ENCODE assay signal across 27 cellular contexts in the genomic region with DNA sequence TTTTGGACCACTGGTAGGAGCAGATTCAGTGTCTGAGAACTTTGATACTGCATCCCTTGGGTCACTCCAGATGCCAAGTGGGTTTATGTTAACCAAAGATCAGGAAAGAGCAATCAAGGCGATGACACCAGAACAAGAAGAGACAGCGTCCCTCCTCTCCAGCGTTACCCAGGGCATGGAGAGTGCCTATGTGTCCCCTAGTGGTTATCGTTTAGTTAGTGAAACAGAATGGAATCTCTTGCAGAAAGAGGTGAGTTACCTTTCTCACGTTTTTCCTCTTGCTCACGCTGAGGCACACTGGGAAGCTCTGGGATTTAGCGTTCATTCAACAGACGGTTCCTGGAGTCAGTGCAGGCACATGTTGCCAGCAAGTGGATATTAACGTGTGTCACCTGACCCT. TPM values are rescaled to one million over a fixed set of nuclear protein-coding genes. Genes with fewer than 3 reads are reported as not detected.
DNase-seq lines count a peak whose midpoint lies in the region; ATAC-seq and TF ChIP-seq lines count a peak whose summit lies in the region.
"Had no signal": no experiment of that assay in that cellular context is flagged by ENCODE, and none has a peak within 500 bp of the region (broad histone marks: within the 10 kb centered on the region; RNA-seq: fewer than 3 reads in every experiment).

No MANE protein-coding gene starts in this region.

- H3K36me3 Mint-ChIP-seq in GM23338 (ENCODE audit: low read depth) (peaks cover 46% of the 10 kb centered on the region), endothelial cell (ENCODE audit: low read depth, unreplicated experiment) (peaks cover 29% of the 10 kb centered on the region)

- H3K27ac ChIP-seq in 22Rv1 (peak overlapping the region; percentile 2; the same call in 1 of the 2 replicates), GM23338 (ENCODE audit: low read depth) (peak overlapping the region; percentile 86), VCaP (peak overlapping the region; percentile 40), foreskin keratinocyte (no peak overlapping the region), gastrocnemius medialis (no peak overlapping the region)
- H3K27ac ChIP-seq: A549, PC-9, SJSA1 had no signal

- H3K36me3 ChIP-seq in GM23338 (ENCODE audit: insufficient read depth) = no peaks in the 10 kb centered on the region
- peaks cover 0 to 60% of the 10 kb centered on the region in 2 donors for H3K36me3 ChIP-seq in gastrocnemius medialis

- H3F3A ChIP-seq in GM23338 (replicated peaks; ENCODE audit: low read depth) = no peaks in the 10 kb centered on the region

- peaks cover 2% of the 10 kb centered on the region for H3K27me3 Mint-ChIP-seq in GM23338 (ENCODE audit: insufficient read depth, low read depth, poor library complexity)
- no peaks in the 10 kb centered on the region for H3K27me3 Mint-ChIP-seq in endothelial cell (ENCODE audit: unreplicated experiment)
- H3K27me3 Mint-ChIP-seq: CD4-positive, alpha-beta memory T cell; T-cell had no signal

- peak; percentile 43 for DNase-seq in GM23338 (ENCODE audit: low spot score)
- DNase-seq in endothelial cell (ENCODE audit: low spot score) = no peak
- no peak for DNase-seq in hippocampal formation (lab: John Stamatoyannopoulos, UW)
- no peak for DNase-seq in NCI-H446 (lab: John Stamatoyannopoulos, UW)
- no peak for DNase-seq in foreskin keratinocyte
- DNase-seq in gastrocnemius medialis = no peak
- DNase-seq: C1 segment of cervical spinal cord; Caco-2; CD4-positive, alpha-beta memory T cell; DMS79 treated with DMSO at 0.1 percent for 48 hours; HCEC 1CT; Karpas-422; NCI-H1092 treated with DMSO at 0.1 percent for 48 hours; NCI-H1436; NCI-H187; NCI-H2107; NCI-H446 treated with DMSO at 0.1 percent for 48 hours; NCI-H526; NCI-H82; NK-92 treated with Interleukin-12 subunit alpha and Interleukin-12 subunit beta, amount 100 ng/mL, for 24 hours; PC-9; T-cell had no signal

- no peaks in the 10 kb centered on the region for H3K9me2 ChIP-seq in GM23338 (ENCODE audit: insufficient read depth)

- 0 out of 2 replicates have a peak, but pooled peaks cover 11% of the 10 kb centered on the region for H3K79me2 ChIP-seq in GM23338 (replicated peaks; ENCODE audit: insufficient read depth)

- in situ Hi-C loops in gastrocnemius medialis (cut with MboI; ENCODE audit: low sequenced_read_pairs in 4 of 4) = no loop called here

- no peak overlapping the region for H3K4me2 ChIP-seq in GM23338
- H3K4me2 ChIP-seq: A549, PC-9 had no signal

- peaks cover 6% of the 10 kb centered on the region; the same call in 1 of the 2 replicates for H4K20me1 ChIP-seq in GM23338 (replicated peaks; ENCODE audit: insufficient read depth)

- no peaks in the 10 kb centered on the region for H3K9me3 ChIP-seq in gastrocnemius medialis
- H3K9me3 ChIP-seq: A549, Caco-2, SJSA1 had no signal

- H3K4me3 Mint-ChIP-seq in GM23338 (no peak overlapping the region), endothelial cell (ENCODE audit: unreplicated experiment) (peak overlapping the region; percentile 48)
- H3K4me3 Mint-ChIP-seq: CD4-positive, alpha-beta memory T cell; T-cell had no signal

- peak overlapping the region; percentile 70; the same call in 1 of the 2 replicates for H3K27ac Mint-ChIP-seq in GM23338
- no peak overlapping the region for H3K27ac Mint-ChIP-seq in endothelial cell (ENCODE audit: unreplicated experiment)
- H3K27ac Mint-ChIP-seq: T-cell had no signal

- no peak overlapping the region for H2AFZ ChIP-seq in GM23338
- H2AFZ ChIP-seq: PC-9 had no signal

- H3K27me3 ChIP-seq in GM23338 (ENCODE audit: insufficient read depth) = no peaks in the 10 kb centered on the region
- H3K27me3 ChIP-seq in foreskin keratinocyte = no peaks in the 10 kb centered on the region
- no peaks in the 10 kb centered on the region for H3K27me3 ChIP-seq in gastrocnemius medialis
- H3K27me3 ChIP-seq: SJSA1 had no signal

- H3K4me1 Mint-ChIP-seq in GM23338 (peaks cover 22% of the 10 kb centered on the region), endothelial cell (ENCODE audit: unreplicated experiment) (no peaks in the 10 kb centered on the region)
- H3K4me1 Mint-ChIP-seq: T-cell had no signal

- intact Hi-C loops in gastrocnemius medialis (cut with DNase I; ENCODE audit: low total_unique reads) = no loop called here

- H3K4me1 ChIP-seq in GM23338 (ENCODE audit: insufficient read depth) (peaks cover 17% of the 10 kb centered on the region; the same call in 1 of the 2 replicates), foreskin keratinocyte (peaks cover 24% of the 10 kb centered on the region), gastrocnemius medialis (no peaks in the 10 kb centered on the region)
- H3K4me1 ChIP-seq: A549, Caco-2, SJSA1 had no signal

- no peak overlapping the region for H3K4me3 ChIP-seq in GM23338
- H3K4me3 ChIP-seq in gastrocnemius medialis = no peak overlapping the region
- H3K4me3 ChIP-seq: A549, PC-9, SJSA1 had no signal

- no peak for TF ChIP-seq CTCF in 22Rv1 (IDR thresholded peaks at IDR 0.05)
- TF ChIP-seq CTCF in GM23338 (conservative IDR thresholded peaks at IDR 0.05; ENCODE audit: low read depth in 2 of 2) = peak; percentile 17 to 20; a peak in 1 of 4 replicates
- TF ChIP-seq CTCF in VCaP (conservative IDR thresholded peaks at IDR 0.05) = no peak
- no peak for TF ChIP-seq CTCF in endothelial cell (IDR thresholded peaks at IDR 0.05; ENCODE audit: unreplicated experiment)
- TF ChIP-seq CTCF in foreskin keratinocyte (conservative IDR thresholded peaks at IDR 0.05) = no peak
- TF ChIP-seq CTCF in gastrocnemius medialis (IDR thresholded peaks at IDR 0.05 in 4 of 5, conservative IDR thresholded peaks at IDR 0.05 in 1 of 5) = no peak

- ATAC-seq in GM23338 = peak; percentile 75
- ATAC-seq in foreskin keratinocyte = no peak
- no peak for ATAC-seq in gastrocnemius medialis
- ATAC-seq: A549, Right ventricle myocardium inferior, T-cell had no signal

- H3K9me3 Mint-ChIP-seq in GM23338 (no peaks in the 10 kb centered on the region; the same call in 2 of the 3 replicates), endothelial cell (ENCODE audit: unreplicated experiment) (no peaks in the 10 kb centered on the region)
- H3K9me3 Mint-ChIP-seq: CD4-positive, alpha-beta memory T cell; T-cell had no signal

- TF ChIP-seq POLR2A in gastrocnemius medialis (IDR thresholded peaks at IDR 0.05) = no peak

TF ChIP-seq in GM23338, 12 proteins besides CTCF, POLR2A, EP300 and RAD21 (continues in another document):
- TF ChIP-seq CREB1 (CRISPR knock-in tag; IDR thresholded peaks at IDR 0.05; ENCODE audit: low read depth) (no peak), JUNB (IDR thresholded peaks at IDR 0.05; ENCODE audit: unreplicated experiment) (no peak), ZNF331 (CRISPR knock-in tag; IDR thresholded peaks at IDR 0.05; ENCODE audit: low read depth) (no peak), EZH2 (IDR thresholded peaks at IDR 0.05; ENCODE audit: low read depth, unreplicated experiment) (no peak), STAT1 (IDR thresholded peaks at IDR 0.05; ENCODE audit: unreplicated experiment) (no peak), ZNF114 (CRISPR knock-in tag; IDR thresholded peaks at IDR 0.05) (no peak)
- TF ChIP-seq, protein P1, sequence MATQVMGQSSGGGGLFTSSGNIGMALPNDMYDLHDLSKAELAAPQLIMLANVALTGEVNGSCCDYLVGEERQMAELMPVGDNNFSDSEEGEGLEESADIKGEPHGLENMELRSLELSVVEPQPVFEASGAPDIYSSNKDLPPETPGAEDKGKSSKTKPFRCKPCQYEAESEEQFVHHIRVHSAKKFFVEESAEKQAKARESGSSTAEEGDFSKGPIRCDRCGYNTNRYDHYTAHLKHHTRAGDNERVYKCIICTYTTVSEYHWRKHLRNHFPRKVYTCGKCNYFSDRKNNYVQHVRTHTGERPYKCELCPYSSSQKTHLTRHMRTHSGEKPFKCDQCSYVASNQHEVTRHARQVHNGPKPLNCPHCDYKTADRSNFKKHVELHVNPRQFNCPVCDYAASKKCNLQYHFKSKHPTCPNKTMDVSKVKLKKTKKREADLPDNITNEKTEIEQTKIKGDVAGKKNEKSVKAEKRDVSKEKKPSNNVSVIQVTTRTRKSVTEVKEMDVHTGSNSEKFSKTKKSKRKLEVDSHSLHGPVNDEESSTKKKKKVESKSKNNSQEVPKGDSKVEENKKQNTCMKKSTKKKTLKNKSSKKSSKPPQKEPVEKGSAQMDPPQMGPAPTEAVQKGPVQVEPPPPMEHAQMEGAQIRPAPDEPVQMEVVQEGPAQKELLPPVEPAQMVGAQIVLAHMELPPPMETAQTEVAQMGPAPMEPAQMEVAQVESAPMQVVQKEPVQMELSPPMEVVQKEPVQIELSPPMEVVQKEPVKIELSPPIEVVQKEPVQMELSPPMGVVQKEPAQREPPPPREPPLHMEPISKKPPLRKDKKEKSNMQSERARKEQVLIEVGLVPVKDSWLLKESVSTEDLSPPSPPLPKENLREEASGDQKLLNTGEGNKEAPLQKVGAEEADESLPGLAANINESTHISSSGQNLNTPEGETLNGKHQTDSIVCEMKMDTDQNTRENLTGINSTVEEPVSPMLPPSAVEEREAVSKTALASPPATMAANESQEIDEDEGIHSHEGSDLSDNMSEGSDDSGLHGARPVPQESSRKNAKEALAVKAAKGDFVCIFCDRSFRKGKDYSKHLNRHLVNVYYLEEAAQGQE (IDR thresholded peaks at IDR 0.05; ENCODE audit: unreplicated experiment) = no peak
- TF ChIP-seq, protein P2, sequence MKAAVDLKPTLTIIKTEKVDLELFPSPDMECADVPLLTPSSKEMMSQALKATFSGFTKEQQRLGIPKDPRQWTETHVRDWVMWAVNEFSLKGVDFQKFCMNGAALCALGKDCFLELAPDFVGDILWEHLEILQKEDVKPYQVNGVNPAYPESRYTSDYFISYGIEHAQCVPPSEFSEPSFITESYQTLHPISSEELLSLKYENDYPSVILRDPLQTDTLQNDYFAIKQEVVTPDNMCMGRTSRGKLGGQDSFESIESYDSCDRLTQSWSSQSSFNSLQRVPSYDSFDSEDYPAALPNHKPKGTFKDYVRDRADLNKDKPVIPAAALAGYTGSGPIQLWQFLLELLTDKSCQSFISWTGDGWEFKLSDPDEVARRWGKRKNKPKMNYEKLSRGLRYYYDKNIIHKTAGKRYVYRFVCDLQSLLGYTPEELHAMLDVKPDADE (IDR thresholded peaks at IDR 0.05) = no peak

RNA-seq across cellular contexts. Expression of a gene that starts 58.0 kb away (rescaled TPM):
- 140 and 172 TPM in 2 replicates for total RNA-seq in GM23338 (2014; rRNA removed; shearing (Covaris generic))
- polyA plus RNA-seq in GM23338 (2016; fragmentation: Nextera tagmentation; extraction: Ambion mirVana) (103 and 110 TPM in 2 replicates), foreskin keratinocyte (71.8 and 114 TPM in 2 replicates)
- total RNA-seq in endothelial cell (ENCODE audit: unreplicated experiment) (42.4 TPM), foreskin keratinocyte (103 and 147 TPM in 2 replicates), gastrocnemius medialis (100 to 1,000 TPM; 140 to 197 (median 166) TPM)

RNA-seq across cellular contexts. Expression of a gene that starts 58.6 kb away (rescaled TPM):
- total RNA-seq in GM23338 (2014; rRNA removed; shearing (Covaris generic)) = 69.7 and 88.5 TPM in 2 replicates
- polyA plus RNA-seq in GM23338 (2016; fragmentation: Nextera tagmentation; extraction: Ambion mirVana) (109 and 115 TPM in 2 replicates), foreskin keratinocyte (24.5 and 28.4 TPM in 2 replicates)
- total RNA-seq in endothelial cell (ENCODE audit: unreplicated experiment) (47.7 TPM), foreskin keratinocyte (22.0 and 25.1 TPM in 2 replicates), gastrocnemius medialis (10 to 100 TPM; 45.3 to 66.7 (median 53.7) TPM)

Comparison
In these comparisons a context has a peak if more than half of its experiments do, and no peak if none do; other contexts are left out.
1. H3K27ac ChIP-seq: peak in 22Rv1 (single experiment), GM23338 (single experiment) and VCaP (single experiment); none in foreskin keratinocyte (single experiment) and gastrocnemius medialis (0 of 4).
2. CTCF ChIP-seq: peak in GM23338 (2 of 2); none in 22Rv1 (single experiment), VCaP (single experiment), endothelial cell (single experiment), foreskin keratinocyte (single experiment) and gastrocnemius medialis (0 of 5).